1 cellular context compared by ENCODE assay signal in genomic region chr17:57121308-57122042, GRCh38.
TF ChIP-seq lines count a peak whose summit lies in the region.

No MANE protein-coding gene starts in this region.

TF ChIP-seq in K562, 482 proteins besides CTCF, POLR2A, EP300 and RAD21 (continued from another document):
- peak; percentile 52 for TF ChIP-seq CTCFL (IDR thresholded peaks at IDR 0.05; ENCODE audit: borderline replicate concordance, insufficient read depth, low read depth, low read length, poor library complexity, severe bottlenecking)
- no peak for TF ChIP-seq MIER1 (IDR thresholded peaks at IDR 0.05; ENCODE audit: low read depth)
- peak; percentile 47 for TF ChIP-seq SMC3 (conservative IDR thresholded peaks at IDR 0.05; ENCODE audit: insufficient read depth, low read depth, low read length)
- no peak for TF ChIP-seq ZFP30 (CRISPR knock-in tag; IDR thresholded peaks at IDR 0.05; ENCODE audit: borderline replicate concordance)
- TF ChIP-seq DEAF1 (CRISPR knock-in tag; IDR thresholded peaks at IDR 0.05), result 0 out of 2 replicates have a peak, but pooled peaks have one; percentile 13
- no peak for TF ChIP-seq ZNF717 (CRISPR knock-in tag; IDR thresholded peaks at IDR 0.05)
- TF ChIP-seq SNAPC5 (CRISPR knock-in tag; IDR thresholded peaks at IDR 0.05), result no peak
- TF ChIP-seq CBX2 (IDR thresholded peaks at IDR 0.05; ENCODE audit: insufficient read depth, low read length, poor library complexity, severe bottlenecking), result no peak
- TF ChIP-seq ZNF224 (CRISPR knock-in tag; IDR thresholded peaks at IDR 0.05), result no peak
- TF ChIP-seq HOMEZ (CRISPR knock-in tag; IDR thresholded peaks at IDR 0.05), result no peak
- no peak for TF ChIP-seq NCOA4 (IDR thresholded peaks at IDR 0.05; ENCODE audit: partially characterized antibody)
- no peak for TF ChIP-seq DNMT1 (IDR thresholded peaks at IDR 0.05)
- TF ChIP-seq KLF16 (IDR thresholded peaks at IDR 0.05), result no peak
